Comparison of ENCODE assay signal across 8 cellular contexts in the genomic region with DNA sequence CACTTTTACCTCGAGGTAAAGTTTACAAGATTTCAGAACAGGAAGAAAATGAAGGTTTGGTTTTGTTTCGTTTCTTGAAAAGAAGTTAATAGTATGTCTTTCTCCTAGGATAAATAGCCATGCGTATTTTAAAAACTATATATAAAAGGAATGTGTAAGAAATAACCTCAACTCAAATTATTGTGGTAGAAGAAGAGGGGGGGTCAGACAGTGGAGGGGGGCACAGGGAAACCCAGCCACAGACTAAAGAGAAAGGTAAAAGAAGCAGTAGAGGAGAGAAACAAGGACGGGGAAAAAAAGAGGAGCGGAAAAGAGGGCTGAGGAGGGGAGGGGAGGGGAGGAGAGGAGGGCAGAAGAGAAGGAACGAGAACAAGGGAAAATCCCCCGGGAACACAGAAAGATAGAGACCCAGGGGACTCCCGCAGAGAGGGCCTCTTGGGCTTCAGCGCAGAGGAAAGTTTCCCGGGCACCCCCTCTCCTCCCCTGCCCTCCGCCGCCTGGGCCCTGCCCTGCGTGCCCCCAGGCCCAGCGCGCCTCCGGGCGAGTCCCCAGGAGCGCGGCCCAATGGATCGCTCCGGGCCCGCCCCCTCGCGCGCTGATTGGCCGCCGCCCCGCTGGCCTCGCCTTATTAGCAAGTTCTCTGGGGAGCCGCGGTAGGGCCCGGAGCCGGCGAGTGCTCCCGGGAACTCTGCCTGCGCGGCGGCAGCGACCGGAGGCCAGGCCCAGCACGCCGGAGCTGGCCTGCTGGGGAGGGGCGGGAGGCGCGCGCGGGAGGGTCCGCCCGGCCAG. TPM values are rescaled to one million over a fixed set of nuclear protein-coding genes. Genes with fewer than 3 reads are reported as not detected.
DNase-seq lines count a peak whose midpoint lies in the region; ATAC-seq and TF ChIP-seq lines count a peak whose summit lies in the region.

A gene (plus strand): TSS at position 656 of the 789 bp plus-strand sequence. CDS start 235 bp downstream, outside the sequence.

- no peaks in the 10 kb centered on the region for H3K27me3 ChIP-seq in aorta (ENCODE audit: control insufficient read depth in 1 of 2, insufficient read depth in 2 of 2, low read length in 1 of 2)

- TF ChIP-seq CTCF in omental fat pad (IDR thresholded peaks at IDR 0.05) = no peak

- H3K36me3 ChIP-seq in aorta (ENCODE audit: control insufficient read depth in 1 of 2, insufficient read depth in 2 of 2, low read length in 1 of 2) = no peaks in the 10 kb centered on the region

- intact Hi-C loops in cardiac septum (cut with DNase I) = loop anchor here (10.0 kb wide), 1 partner anchor 374 kb away; no protein-coding TSS in a partner anchor
- intact Hi-C loops in aorta (cut with DNase I) = loop anchor here in 1 of 2 donors (5.0 kb wide), 1 partner anchor 133 kb away; no protein-coding TSS in a partner anchor

- peaks cover 2% of the 10 kb centered on the region for H3K9me3 Mint-ChIP-seq in activated naive CD8-positive, alpha-beta T cell treated with anti-CD3 and anti-CD28 coated beads, Interleukin-2, amount 10 ng/mL, durations not matched to agents 7 days and 5 days

- no peaks in the 10 kb centered on the region for H3K4me1 ChIP-seq in aorta (ENCODE audit: control insufficient read depth in 1 of 2, insufficient read depth in 2 of 2, low read length in 2 of 2)

- H3K27me3 Mint-ChIP-seq in activated naive CD8-positive, alpha-beta T cell treated with anti-CD3 and anti-CD28 coated beads, Interleukin-2, amount 10 ng/mL, durations not matched to agents 7 days and 5 days = peaks cover 86% of the 10 kb centered on the region

- peak within 1 kb of the TSS; percentile 65 to 91 for H3K4me3 ChIP-seq in aorta (ENCODE audit: low read length in 2 of 2)

- peaks cover 3% of the 10 kb centered on the region for H3K36me3 Mint-ChIP-seq in activated naive CD8-positive, alpha-beta T cell treated with anti-CD3 and anti-CD28 coated beads, Interleukin-2, amount 10 ng/mL, durations not matched to agents 7 days and 5 days

- no peaks in the 10 kb centered on the region for H3K9me3 ChIP-seq in aorta (ENCODE audit: control insufficient read depth, low read length)

- H3K4me3 Mint-ChIP-seq in activated naive CD8-positive, alpha-beta T cell treated with anti-CD3 and anti-CD28 coated beads, Interleukin-2, amount 10 ng/mL, durations not matched to agents 7 days and 5 days = peak within 1 kb of the TSS; percentile 77

- DNase-seq in CMK (ENCODE audit: low read depth) (peak; percentile 40), NCI-H526 (lab: John Stamatoyannopoulos, UW) (peak; percentile 69 to 96), cardiac septum (ENCODE audit: low spot score) (peak; percentile 92), omental fat pad (ENCODE audit: low spot score) (peak; percentile 72), aorta (peak; percentile 90 to 95)
- DNase-seq in activated naive CD8-positive, alpha-beta T cell treated with anti-CD3 and anti-CD28 coated beads, Interleukin-2, amount 10 ng/mL, durations not matched to agents 7 days and 5 days = peak; percentile 64

- peak within 1 kb of the TSS in 1 of 2 donors; percentile 13 for H3K27ac ChIP-seq in aorta (ENCODE audit: low read depth in 1 of 2, low read length in 2 of 2)

- no peak within 1 kb of the TSS for H3K27ac Mint-ChIP-seq in activated naive CD8-positive, alpha-beta T cell treated with anti-CD3 and anti-CD28 coated beads, Interleukin-2, amount 10 ng/mL, durations not matched to agents 7 days and 5 days

- peaks cover 20% of the 10 kb centered on the region for H3K4me1 Mint-ChIP-seq in activated naive CD8-positive, alpha-beta T cell treated with anti-CD3 and anti-CD28 coated beads, Interleukin-2, amount 10 ng/mL, durations not matched to agents 7 days and 5 days

- ATAC-seq in GM19035 (IDR thresholded peaks at IDR 0.05; ENCODE audit: unreplicated experiment) (peak; percentile 90), HG03135 (IDR thresholded peaks at IDR 0.05; ENCODE audit: unreplicated experiment) (peak; percentile 81), omental fat pad (ENCODE audit: low FRiP score) (peak; percentile 94), aorta (ENCODE audit: low FRiP score) (peak; percentile 91)
- peak; percentile 76 for ATAC-seq in activated naive CD8-positive, alpha-beta T cell treated with anti-CD3 and anti-CD28 coated beads, Interleukin-2, amount 10 ng/mL, durations not matched to agents 7 days and 5 days (ENCODE audit: low read depth)

- POLR2A ChIA-PET in activated naive CD8-positive, alpha-beta T cell treated with anti-CD3 and anti-CD28 coated beads, Interleukin-2, amount 10 ng/mL, durations not matched to agents 7 days and 5 days (lab: Charles Lee) = no interaction called here

- WGBS in aorta, 2 donors = 4 to 6% methylated on average over 31 to 49 of the region's 49 CpGs

RNA-seq across cellular contexts. Expression of the gene that starts here (rescaled TPM):
- not detected for total RNA-seq in activated naive CD8-positive, alpha-beta T cell treated with anti-CD3 and anti-CD28 coated beads, Interleukin-2, amount 10 ng/mL, durations not matched to agents 7 days and 5 days
- total RNA-seq in cardiac septum (5.0 TPM), omental fat pad (10 to 100 TPM in 3 of 4 donors, 1 to 10 TPM in 1; 9.7 to 20.5 (median 14.2) TPM), aorta (10 to 100 TPM in 1 of 2 donors, 1 to 10 TPM in 1; 4.5 to 14.5 TPM)
- 1 to 10 TPM; 3.8 to 4.8 TPM for polyA plus RNA-seq in aorta

Comparison
In these comparisons a context has a peak if more than half of its experiments do, and no peak if none do; other contexts are left out.
1. Peak in DNase-seq and ATAC-seq in activated naive CD8-positive, alpha-beta T cell treated with anti-CD3 and anti-CD28 coated beads, Interleukin-2, amount 10 ng/mL, durations not matched to agents 7 days and 5 days; RNA of the gene not detected or under 1 TPM.
2. DNase-seq: peak in every context shown above with its lines; median percentile 92 in aorta; 92 in cardiac septum; 82 in NCI-H526; 72 in omental fat pad; 64 in activated naive CD8-positive, alpha-beta T cell treated with anti-CD3 and anti-CD28 coated beads, Interleukin-2, amount 10 ng/mL, durations not matched to agents 7 days and 5 days; 40 in CMK.